9 cellular contexts compared by ENCODE assay signal in the genomic region with DNA sequence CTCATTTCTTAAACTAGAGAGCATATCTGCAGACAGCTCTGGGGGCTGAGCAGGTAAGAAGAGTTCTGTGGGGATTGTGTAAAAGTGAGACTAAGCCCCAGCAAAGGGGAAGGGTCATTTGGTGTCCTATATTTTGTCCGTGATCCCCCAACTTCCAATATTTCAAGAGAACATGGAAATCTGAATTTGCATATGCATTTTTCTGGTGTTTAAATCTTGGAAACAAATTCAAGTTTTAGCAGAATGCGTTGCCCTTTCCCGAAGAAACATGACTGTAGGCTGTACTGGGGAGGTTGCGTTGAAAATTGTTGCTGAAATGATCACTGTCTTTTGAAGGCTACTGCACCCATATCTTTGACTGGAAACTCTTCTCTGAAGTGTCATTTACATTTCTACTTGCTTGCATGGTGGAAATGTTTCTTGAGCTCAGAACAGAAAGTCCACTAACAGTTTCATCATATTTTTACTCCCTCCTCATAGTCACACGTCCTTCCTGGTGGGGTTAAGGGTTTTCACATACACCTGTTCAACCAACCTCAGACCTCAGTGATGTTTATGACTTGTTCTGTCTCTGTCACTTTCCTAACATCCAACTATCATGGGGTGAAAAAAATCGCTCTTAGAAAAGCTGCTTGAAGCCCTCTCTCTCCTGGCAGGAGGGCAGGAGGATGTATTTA.
A peak's percentile ranks its signal among the peaks of the same experiment; 100 is the strongest.
DNase-seq lines count a peak whose midpoint lies in the region; ATAC-seq, FAIRE-seq and TF ChIP-seq lines count a peak whose summit lies in the region.
"Had no signal": no experiment of that assay in that cellular context is flagged by ENCODE, and none has a peak within 500 bp of the region (broad histone marks: within the 10 kb centered on the region; RNA-seq: fewer than 3 reads in every experiment).

No MANE protein-coding gene starts in this region.

- DNase-seq in GM12891 (ENCODE audit: insufficient read length, low spot score), result no peak
- no peak for DNase-seq in activated naive CD8-positive, alpha-beta T cell treated with anti-CD3 and anti-CD28 coated beads for 36 hours
- DNase-seq in DMS53 (lab: John Stamatoyannopoulos, UW), result no peak
- DNase-seq in NCI-H82 (lab: John Stamatoyannopoulos, UW), result no peak
- DNase-seq in tibial nerve (ENCODE audit: low spot score in 2 of 2), result no peak
- no peak for DNase-seq in osteocyte (ENCODE audit: extremely low spot score, unreplicated experiment)

- H3K27ac ChIP-seq in tibial nerve, result peak overlapping the region in 1 of 4 donors; percentile 43

- H3K4me3 Mint-ChIP-seq in activated naive CD8-positive, alpha-beta T cell treated with anti-CD3 and anti-CD28 coated beads for 36 hours, result no peak overlapping the region
- no peak overlapping the region for H3K4me3 Mint-ChIP-seq in osteocyte (ENCODE audit: unreplicated experiment)

- peak overlapping the region; percentile 76 for H3K27ac Mint-ChIP-seq in activated naive CD8-positive, alpha-beta T cell treated with anti-CD3 and anti-CD28 coated beads for 36 hours
- no peak overlapping the region for H3K27ac Mint-ChIP-seq in osteocyte (ENCODE audit: unreplicated experiment)

- FAIRE-seq in GM12891 (lab: Jason Lieb, UNC), result peak; percentile 85
- FAIRE-seq: bronchial epithelial cell had no signal

- H3K36me3 Mint-ChIP-seq in activated naive CD8-positive, alpha-beta T cell treated with anti-CD3 and anti-CD28 coated beads for 36 hours, result no peaks in the 10 kb centered on the region
- H3K36me3 Mint-ChIP-seq in osteocyte (ENCODE audit: unreplicated experiment), result no peaks in the 10 kb centered on the region

- peaks cover 53% of the 10 kb centered on the region for H3K4me1 Mint-ChIP-seq in activated naive CD8-positive, alpha-beta T cell treated with anti-CD3 and anti-CD28 coated beads for 36 hours
- H3K4me1 Mint-ChIP-seq in osteocyte (ENCODE audit: unreplicated experiment), result peaks cover 26% of the 10 kb centered on the region

- ATAC-seq in GM19467 (IDR thresholded peaks at IDR 0.05; ENCODE audit: unreplicated experiment) (peak; percentile 54), HG03097 (IDR thresholded peaks at IDR 0.05; ENCODE audit: low FRiP score, unreplicated experiment) (peak; percentile 57)

- peaks cover 0 to 34% (median 28%) of the 10 kb centered on the region in 4 donors for H3K4me1 ChIP-seq in tibial nerve

- no peaks in the 10 kb centered on the region for H3K27me3 ChIP-seq in tibial nerve

- no peak for TF ChIP-seq POLR2A in GM12891 (IDR thresholded peaks at IDR 0.05; ENCODE audit: low read depth, low read length)
- no peak for TF ChIP-seq POLR2A in tibial nerve (IDR thresholded peaks at IDR 0.05)

- no peaks in the 10 kb centered on the region for H3K9me3 ChIP-seq in tibial nerve

- TF ChIP-seq CTCF in tibial nerve (IDR thresholded peaks at IDR 0.05) (no peak), osteocyte (IDR thresholded peaks at IDR 0.05) (no peak)

- H3K9me3 Mint-ChIP-seq in activated naive CD8-positive, alpha-beta T cell treated with anti-CD3 and anti-CD28 coated beads for 36 hours, result peaks cover 3% of the 10 kb centered on the region
- peaks cover 5% of the 10 kb centered on the region for H3K9me3 Mint-ChIP-seq in osteocyte (ENCODE audit: unreplicated experiment)

- 86 to 92% methylated on average over 6 of the region's 6 CpGs for WGBS in tibial nerve, 2 donors

- H3K4me3 ChIP-seq in tibial nerve, result no peak overlapping the region

- no peaks in the 10 kb centered on the region for H3K36me3 ChIP-seq in tibial nerve

- no peak for TF ChIP-seq EP300 in tibial nerve (IDR thresholded peaks at IDR 0.05)

- no peaks in the 10 kb centered on the region for H3K27me3 Mint-ChIP-seq in activated naive CD8-positive, alpha-beta T cell treated with anti-CD3 and anti-CD28 coated beads for 36 hours
- no peaks in the 10 kb centered on the region for H3K27me3 Mint-ChIP-seq in osteocyte (ENCODE audit: unreplicated experiment)

TF ChIP-seq in GM12891, 5 proteins besides CTCF, POLR2A, EP300 and RAD21:
- no peak; the same call in 1 of the 2 replicates for TF ChIP-seq POU2F2 (IDR thresholded peaks at IDR 0.05; ENCODE audit: low read depth, low read length)
- TF ChIP-seq TAF1 (IDR thresholded peaks at IDR 0.05; ENCODE audit: low read depth, low read length), result 0 out of 2 replicates have a peak, but pooled peaks have one; percentile 43
- 0 out of 2 replicates have a peak, but pooled peaks have one; percentile 35 for TF ChIP-seq POLR2AphosphoS5 (IDR thresholded peaks at IDR 0.05; ENCODE audit: low read depth, low read length)
- TF ChIP-seq SPI1 (IDR thresholded peaks at IDR 0.05; ENCODE audit: low read depth, low read length), result peak; percentile 27; the same call in 1 of the 2 replicates
- no peak for TF ChIP-seq PAX5 (IDR thresholded peaks at IDR 0.05; ENCODE audit: insufficient read depth, low read length, severe bottlenecking)
